In genomic region chr18:63040788-63041410, GRCh38 we compare ENCODE assay signal across 11 cellular contexts.
DNase-seq lines count a peak whose midpoint lies in the region; ATAC-seq, FAIRE-seq and TF ChIP-seq lines count a peak whose summit lies in the region.
"Had no signal": no experiment of that assay in that cellular context is flagged by ENCODE, and none has a peak within 500 bp of the region (broad histone marks: within the 10 kb centered on the region; RNA-seq: fewer than 3 reads in every experiment).

No MANE protein-coding gene starts in this region.

- no peaks in the 10 kb centered on the region for H3K9me3 Mint-ChIP-seq in Caco-2 (ENCODE audit: unreplicated experiment)
- H3K9me3 Mint-ChIP-seq: dendritic cell treated with granulocyte-macrophage colony-stimulating factor and Interleukin-4, amounts not matched to agents 40 ng/mL and 50 ng/mL, for 4 days had no signal

- TF ChIP-seq CTCF in GM12878 (IDR thresholded peaks at IDR 0.05 in 2 of 3, conservative IDR thresholded peaks at IDR 0.05 in 1 of 3; ENCODE audit: control insufficient read depth in 2 of 3, extremely low read depth in 1 of 3, insufficient read depth in 1 of 3, low read depth in 3 of 3, low read length in 3 of 3) (no peak), colonic mucosa (IDR thresholded peaks at IDR 0.05) (no peak), Caco-2 (IDR thresholded peaks at IDR 0.05; ENCODE audit: insufficient read depth in 1 of 2, low read depth in 1 of 2, low read length in 1 of 2, severe bottlenecking in 1 of 2, unreplicated experiment in 1 of 2) (no peak)

- H3K79me2 ChIP-seq in GM12878 (ENCODE audit: control insufficient read depth, insufficient read depth, low read length) = no peaks in the 10 kb centered on the region

- H3K27me3 Mint-ChIP-seq in Caco-2 (ENCODE audit: insufficient read depth, unreplicated experiment) = no peaks in the 10 kb centered on the region

- POLR2A ChIA-PET in GM12878 (lab: Charles Lee) = interaction anchor here (0.6 to 1.2 kb wide), 3 partner anchors 10 to 116 kb away, joined by 3 read pairs; no protein-coding TSS in a partner anchor
- POLR2A ChIA-PET in Caco-2 (lab: Charles Lee) = no interaction called here

- H3K9ac ChIP-seq in GM12878 (ENCODE audit: control insufficient read depth, insufficient read depth, low read length) = peak overlapping the region; percentile 48; the same call in 1 of the 2 replicates
- no peak overlapping the region for H3K9ac ChIP-seq in colonic mucosa (ENCODE audit: low read depth in 2 of 2, low read length in 2 of 2)

- peak; percentile 73 to 87 for TF ChIP-seq EP300 in GM12878 (IDR thresholded peaks at IDR 0.05; ENCODE audit: borderline replicate concordance in 1 of 2, control insufficient read depth in 1 of 2, low read depth in 2 of 2, low read length in 2 of 2)

- H3K36me3 Mint-ChIP-seq in Caco-2 (ENCODE audit: insufficient read depth, unreplicated experiment) = no peaks in the 10 kb centered on the region

- no peak for TF ChIP-seq RAD21 in GM12878 (IDR thresholded peaks at IDR 0.05; ENCODE audit: insufficient read depth, low read depth, low read length)

- H3K36me3 ChIP-seq in GM12878 (ENCODE audit: control insufficient read depth in 2 of 2, insufficient read depth in 2 of 2, low read length in 1 of 2) (no peaks in the 10 kb centered on the region), colonic mucosa (no peaks in the 10 kb centered on the region), Caco-2 (ENCODE audit: control insufficient read depth, insufficient read depth, low read length) (no peaks in the 10 kb centered on the region)
- H3K36me3 ChIP-seq: Peyer's patch had no signal

- H3K27ac ChIP-seq in GM12878 (ENCODE audit: control insufficient read depth, insufficient read depth) = peak overlapping the region; percentile 84
- H3K27ac ChIP-seq in colonic mucosa = no peak overlapping the region
- H3K27ac ChIP-seq: Peyer's patch had no signal

- peak; percentile 65 for ATAC-seq in GM19452 (IDR thresholded peaks at IDR 0.05; ENCODE audit: unreplicated experiment)
- ATAC-seq in HG03066 (IDR thresholded peaks at IDR 0.05; ENCODE audit: low read depth, unreplicated experiment) = peak; percentile 70
- peak; percentile 83 for ATAC-seq in GM12878

- no peak for DNase-seq in GM12892 (ENCODE audit: insufficient read length)
- DNase-seq in GM12878 (ENCODE audit: low read depth, low spot score) = peak; percentile 83
- DNase-seq in colonic mucosa = no peak
- no peak for DNase-seq in putamen (ENCODE audit: low spot score)
- DNase-seq in GM19238 (ENCODE audit: insufficient read length, low spot score) = no peak
- no peak for DNase-seq in Caco-2
- DNase-seq: Peyer's patch; stimulated activated naive CD4-positive, alpha-beta T cell had no signal

- H3K4me3 Mint-ChIP-seq in Caco-2 (ENCODE audit: unreplicated experiment) = no peak overlapping the region
- H3K4me3 Mint-ChIP-seq: dendritic cell treated with granulocyte-macrophage colony-stimulating factor and Interleukin-4, amounts not matched to agents 40 ng/mL and 50 ng/mL, for 4 days had no signal

- H3K4me1 Mint-ChIP-seq in Caco-2 (ENCODE audit: low read depth, unreplicated experiment) = no peaks in the 10 kb centered on the region

- no peak overlapping the region for H3K27ac Mint-ChIP-seq in Caco-2 (ENCODE audit: unreplicated experiment)
- H3K27ac Mint-ChIP-seq: dendritic cell treated with granulocyte-macrophage colony-stimulating factor and Interleukin-4, amounts not matched to agents 40 ng/mL and 50 ng/mL, for 4 days had no signal

- H3K9me3 ChIP-seq in GM12878 (replicated peaks; ENCODE audit: control insufficient read depth, insufficient read depth, low read length) (peaks cover 14% of the 10 kb centered on the region), colonic mucosa (no peaks in the 10 kb centered on the region), Caco-2 (no peaks in the 10 kb centered on the region)
- H3K9me3 ChIP-seq: Peyer's patch had no signal

- CTCF ChIA-PET in GM12878 (lab: Yijun Ruan, JAX) (interaction anchor here (1.0 to 3.9 kb wide), 7 partner anchors 11 to 78 kb away, joined by 3 to 19 read pairs (median 4); no protein-coding TSS in a partner anchor), Caco-2 (lab: Charles Lee) (no interaction called here)

- H3K4me2 ChIP-seq in GM12878 (ENCODE audit: control insufficient read depth, insufficient read depth) = peak overlapping the region; percentile 80

- H3K27me3 ChIP-seq in GM12878 (replicated peaks in 1 of 2; ENCODE audit: control insufficient read depth in 2 of 2, insufficient read depth in 2 of 2, low read length in 1 of 2) = no peaks in the 10 kb centered on the region
- no peaks in the 10 kb centered on the region for H3K27me3 ChIP-seq in colonic mucosa
- no peaks in the 10 kb centered on the region for H3K27me3 ChIP-seq in Caco-2 (replicated peaks; ENCODE audit: control insufficient read depth, insufficient read depth, low read length)
- H3K27me3 ChIP-seq: Peyer's patch had no signal

- H2AFZ ChIP-seq in GM12878 (ENCODE audit: control insufficient read depth, low read depth, low read length) = peak overlapping the region; percentile 25; the same call in 1 of the 2 replicates

- SMC1A ChIA-PET in GM12878 (lab: Charles Lee; ENCODE audit: uncharacterized antibody, unreplicated experiment) = interaction anchor here (0.5 to 3.1 kb wide), 6 partner anchors 8 to 307 kb away, joined by 3 to 13 read pairs (median 4); no protein-coding TSS in a partner anchor

- H4K20me1 ChIP-seq in GM12878 (ENCODE audit: control insufficient read depth, insufficient read depth) = no peaks in the 10 kb centered on the region

- in situ Hi-C loops in GM12878 (cut with MboI) = no loop called here

- intact Hi-C loops in GM12878 (cut with micrococcal nuclease; ENCODE audit: unreplicated experiment) = loop anchor here (2.0 kb wide), 1 partner anchor 58 kb away; no protein-coding TSS in a partner anchor
- intact Hi-C loops in colonic mucosa (cut with DNase I) = no loop called here
- intact Hi-C loops in Caco-2 (cut with micrococcal nuclease; ENCODE audit: unreplicated experiment) = no loop called here

- TF ChIP-seq POLR2A in GM12892 (IDR thresholded peaks at IDR 0.05; ENCODE audit: low read depth, low read length) (no peak), GM12878 (IDR thresholded peaks at IDR 0.05; ENCODE audit: low read depth, low read length) (peak; percentile 22; the same call in 1 of the 2 replicates)

- FAIRE-seq in GM12892 (lab: Jason Lieb, UNC) (peak; percentile 97), GM12878 (lab: Jason Lieb, UNC) (peak; percentile 66)

- WGBS in GM12878 (ENCODE audit: insufficient coverage, insufficient replicate concordance, low lambda C conversion rate, missing lambda C conversion rate) = 6% methylated on average over 4 of the region's 4 CpGs

- BruUV-seq in GM12878 (replicated peaks; lab: Mats Ljungman, UMichigan) (TSS peak; percentile 90), Caco-2 (replicated peaks; lab: Mats Ljungman, UMichigan) (no TSS peak)

- H3K4me1 ChIP-seq in GM12878 (ENCODE audit: control insufficient read depth, insufficient read depth, low read length) (peaks cover 36% of the 10 kb centered on the region), colonic mucosa (no peaks in the 10 kb centered on the region), Caco-2 (no peaks in the 10 kb centered on the region)
- H3K4me1 ChIP-seq: Peyer's patch had no signal

- peak overlapping the region; percentile 19; the same call in 1 of the 2 replicates for H3K4me3 ChIP-seq in GM12878
- H3K4me3 ChIP-seq in colonic mucosa = no peak overlapping the region
- H3K4me3 ChIP-seq in Caco-2 (ENCODE audit: low read depth, low read length) = no peak overlapping the region
- H3K4me3 ChIP-seq: Peyer's patch had no signal

- RAD21 ChIA-PET in GM12878 (lab: Charles Lee; ENCODE audit: unreplicated experiment) = interaction anchor here (0.7 to 1.6 kb wide), 7 partner anchors 11 to 37 kb away, joined by 3 to 6 read pairs (median 3); no protein-coding TSS in a partner anchor

TF ChIP-seq in GM12878, 131 proteins besides CTCF, POLR2A, EP300 and RAD21 (continues in another document):
- TF ChIP-seq ZBED1 (IDR thresholded peaks at IDR 0.05; ENCODE audit: borderline replicate concordance) = peak; percentile 46; the same call in 1 of the 2 replicates
- TF ChIP-seq RELB (IDR thresholded peaks at IDR 0.05; ENCODE audit: low read depth) = peak; percentile 96
- TF ChIP-seq RBBP5 (conservative IDR thresholded peaks at IDR 0.05) = no peak; the same call in 1 of the 2 replicates
- no peak for TF ChIP-seq MYC (IDR thresholded peaks at IDR 0.05; ENCODE audit: insufficient read depth, insufficient read length, insufficient replicate concordance, low read length, severe bottlenecking)
- peak; percentile 66; the same call in 1 of the 2 replicates for TF ChIP-seq TBL1XR1 (IDR thresholded peaks at IDR 0.05; ENCODE audit: low read depth, low read length)
- TF ChIP-seq E2F4 (IDR thresholded peaks at IDR 0.05; ENCODE audit: low read depth, low read length) = no peak
- TF ChIP-seq ASH2L (IDR thresholded peaks at IDR 0.05; ENCODE audit: borderline replicate concordance, low read depth) = peak; percentile 44; the same call in 1 of the 2 replicates
- TF ChIP-seq TARDBP (IDR thresholded peaks at IDR 0.05; ENCODE audit: borderline replicate concordance) = 0 out of 2 replicates have a peak, but pooled peaks have one; percentile 25
- TF ChIP-seq NR2F1 (conservative IDR thresholded peaks at IDR 0.05) = 0 out of 2 replicates have a peak, but pooled peaks have one; percentile 8
- TF ChIP-seq STAT1 (conservative IDR thresholded peaks at IDR 0.05) = peak; percentile 89; the same call in 1 of the 2 replicates
